8 cellular contexts compared by ENCODE assay signal in the genomic region with DNA sequence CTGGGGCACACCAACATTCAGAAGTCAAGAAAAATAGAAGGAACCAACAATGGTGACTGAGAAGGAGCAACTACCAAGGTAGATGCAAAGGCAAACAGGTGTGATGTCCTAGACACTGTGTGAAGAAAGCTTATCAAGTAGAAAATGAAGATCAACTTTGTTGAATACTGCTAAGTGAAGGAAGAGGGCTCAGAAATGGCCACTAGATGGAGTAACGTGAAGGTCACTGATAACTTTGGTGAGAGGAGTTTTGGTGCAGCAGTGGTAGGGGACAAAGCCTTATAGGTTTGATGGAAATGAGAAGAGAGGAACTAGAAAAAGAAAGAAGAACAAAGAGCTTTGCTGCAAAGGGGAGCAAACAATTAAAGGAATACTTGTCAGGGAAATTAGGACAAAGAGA. TPM values are rescaled to one million over a fixed set of nuclear protein-coding genes. Genes with fewer than 3 reads are reported as not detected.
DNase-seq lines count a peak whose midpoint lies in the region; ATAC-seq, FAIRE-seq and TF ChIP-seq lines count a peak whose summit lies in the region.
"Had no signal": no experiment of that assay in that cellular context is flagged by ENCODE, and none has a peak within 500 bp of the region (broad histone marks: within the 10 kb centered on the region; RNA-seq: fewer than 3 reads in every experiment).

No MANE protein-coding gene starts in this region.

- TF ChIP-seq CTCF in GM12864 (IDR thresholded peaks at IDR 0.05; ENCODE audit: low read depth, low read length, missing control alignments) (peak; percentile 51), astrocyte (IDR thresholded peaks at IDR 0.05; ENCODE audit: insufficient read depth, low read depth, low read length) (peak; percentile 37), tibial nerve (IDR thresholded peaks at IDR 0.05) (peak in 2 of 5 experiments; percentile 4 to 13)

- H3K4me3 ChIP-seq in GM12864 (ENCODE audit: low read depth, low read length) (no peak overlapping the region), astrocyte (ENCODE audit: insufficient read depth, low read depth, low read length) (no peak overlapping the region), mesendoderm (ENCODE audit: low read length) (no peak overlapping the region), tibial nerve (no peak overlapping the region)

- H3K4me1 ChIP-seq in astrocyte (ENCODE audit: insufficient read depth, low read length) (no peaks in the 10 kb centered on the region), mesendoderm (ENCODE audit: control insufficient read depth, low read depth, low read length) (no peaks in the 10 kb centered on the region), tibial nerve (no peaks in the 10 kb centered on the region)

- no peaks in the 10 kb centered on the region for H3K36me3 Mint-ChIP-seq in astrocyte (ENCODE audit: low read depth, unreplicated experiment)
- H3K36me3 Mint-ChIP-seq: stimulated activated memory B cell treated with anti-CD40 and anti-IgM and Interleukin-4, amounts not matched to agents 10 μg/mL and 1 μg/mL and 100 μg/mL, for 72 hours had no signal

- H3K9ac ChIP-seq in astrocyte (ENCODE audit: low read length) (no peak overlapping the region), mesendoderm (ENCODE audit: low read length) (no peak overlapping the region)

- H3K36me3 ChIP-seq in astrocyte (ENCODE audit: insufficient read depth, low read length) (no peaks in the 10 kb centered on the region), mesendoderm (ENCODE audit: control insufficient read depth, insufficient read depth, low read length) (no peaks in the 10 kb centered on the region), tibial nerve (no peaks in the 10 kb centered on the region)

- H3K27ac ChIP-seq in astrocyte (ENCODE audit: low read depth, low read length) = no peak overlapping the region
- no peak overlapping the region for H3K27ac ChIP-seq in mesendoderm (ENCODE audit: low read depth, low read length)
- no peak overlapping the region for H3K27ac ChIP-seq in tibial nerve

- no peak overlapping the region for H2BK15ac ChIP-seq in mesendoderm (replicated peaks; ENCODE audit: low read depth)

- no peak overlapping the region for H2AK5ac ChIP-seq in mesendoderm (ENCODE audit: low read length)

- no peak overlapping the region for H3K56ac ChIP-seq in mesendoderm (ENCODE audit: low read length)

- H3K27me3 Mint-ChIP-seq in astrocyte (ENCODE audit: low read depth, unreplicated experiment) = no peaks in the 10 kb centered on the region

- H3K4me2 ChIP-seq in astrocyte (ENCODE audit: low read length) (no peak overlapping the region), mesendoderm (ENCODE audit: low read length) (no peak overlapping the region)

- no peak for TF ChIP-seq EP300 in tibial nerve (IDR thresholded peaks at IDR 0.05)

- no peak overlapping the region for H3K23ac ChIP-seq in mesendoderm (ENCODE audit: low read length)

- no peaks in the 10 kb centered on the region for H3K79me1 ChIP-seq in mesendoderm (ENCODE audit: low read length)

- no peaks in the 10 kb centered on the region for H3K9me3 ChIP-seq in astrocyte (ENCODE audit: insufficient read depth, low read depth, low read length)
- no peaks in the 10 kb centered on the region for H3K9me3 ChIP-seq in tibial nerve

- TF ChIP-seq POLR2A in tibial nerve (IDR thresholded peaks at IDR 0.05) (no peak), H54 (IDR thresholded peaks at IDR 0.05; ENCODE audit: low read depth, low read length) (no peak)

- no peak overlapping the region for H3K18ac ChIP-seq in mesendoderm (ENCODE audit: low read length)

- DNase-seq in GM12864 (ENCODE audit: low read depth) = no peak
- peak; percentile 43 to 58 for DNase-seq in Kasumi-1 (lab: John Stamatoyannopoulos, UW)
- no peak for DNase-seq in astrocyte (ENCODE audit: low read depth)
- peak; percentile 29 for DNase-seq in mesendoderm
- DNase-seq in tibial nerve (ENCODE audit: low spot score in 2 of 2) = no peak
- DNase-seq in H54 (ENCODE audit: insufficient read length, low spot score) = no peak

- no peak overlapping the region for H2BK120ac ChIP-seq in mesendoderm (ENCODE audit: low read depth, low read length)

- no peak overlapping the region for H3K4me3 Mint-ChIP-seq in astrocyte (ENCODE audit: unreplicated experiment)
- H3K4me3 Mint-ChIP-seq: stimulated activated memory B cell treated with anti-CD40 and anti-IgM and Interleukin-4, amounts not matched to agents 10 μg/mL and 1 μg/mL and 100 μg/mL, for 72 hours had no signal

- H3K27me3 ChIP-seq in astrocyte (ENCODE audit: insufficient read depth, low read length) = no peaks in the 10 kb centered on the region
- no peaks in the 10 kb centered on the region for H3K27me3 ChIP-seq in mesendoderm (ENCODE audit: insufficient read depth, low read length, poor library complexity)
- H3K27me3 ChIP-seq in tibial nerve = no peaks in the 10 kb centered on the region

- no peak overlapping the region for H4K5ac ChIP-seq in mesendoderm (ENCODE audit: low read length)

- H2BK5ac ChIP-seq in mesendoderm (ENCODE audit: low read length) = no peak overlapping the region

- no peak overlapping the region for H3K27ac Mint-ChIP-seq in astrocyte (ENCODE audit: unreplicated experiment)
- H3K27ac Mint-ChIP-seq: stimulated activated memory B cell treated with anti-CD40 and anti-IgM and Interleukin-4, amounts not matched to agents 10 μg/mL and 1 μg/mL and 100 μg/mL, for 72 hours had no signal

- WGBS in mesendoderm (ENCODE audit: extremely low coverage, insufficient coverage, low lambda C conversion rate) = no CpG with 5 or more reads among the region's 1 CpG
- 17 to 18% methylated on average over 1 of the region's 1 CpG for WGBS in tibial nerve, 2 donors

- H3K4ac ChIP-seq in mesendoderm (ENCODE audit: low read depth, low read length) = no peak overlapping the region

- H3K9me3 Mint-ChIP-seq in astrocyte (ENCODE audit: unreplicated experiment) = no peaks in the 10 kb centered on the region

- no peak overlapping the region for H4K8ac ChIP-seq in mesendoderm (ENCODE audit: low read depth, low read length)

- no peaks in the 10 kb centered on the region for H4K20me1 ChIP-seq in astrocyte (ENCODE audit: insufficient read depth, low read length)

- H3K79me2 ChIP-seq in astrocyte (ENCODE audit: insufficient read depth, low read length) (no peaks in the 10 kb centered on the region), mesendoderm (ENCODE audit: control insufficient read depth, insufficient read depth, low read length) (no peaks in the 10 kb centered on the region)

- no peak for ATAC-seq in HG02623 (IDR thresholded peaks at IDR 0.05; ENCODE audit: unreplicated experiment)
- ATAC-seq: stimulated activated memory B cell treated with anti-CD40 and anti-IgM and Interleukin-4, amounts not matched to agents 10 μg/mL and 1 μg/mL and 100 μg/mL, for 72 hours had no signal

- no peaks in the 10 kb centered on the region for H3K4me1 Mint-ChIP-seq in astrocyte (ENCODE audit: low read depth, unreplicated experiment)
- H3K4me1 Mint-ChIP-seq: stimulated activated memory B cell treated with anti-CD40 and anti-IgM and Interleukin-4, amounts not matched to agents 10 μg/mL and 1 μg/mL and 100 μg/mL, for 72 hours had no signal

- H2AFZ ChIP-seq in astrocyte (ENCODE audit: low read depth, low read length) = no peak overlapping the region

- FAIRE-seq in astrocyte (lab: Jason Lieb, UNC) (no peak), H54 (lab: Jason Lieb, UNC) (no peak)

RNA-seq across cellular contexts. Expression of a gene that starts 23.5 kb away (rescaled TPM):
- not detected in 2 replicates for total RNA-seq in astrocyte
- polyA plus RNA-seq in mesendoderm (2013, experiment 1 of 2) = not detected
- not detected for polyA plus RNA-seq in mesendoderm (2013, experiment 2 of 2)
- 1 to 10 TPM in 1 of 4 donors, under 1 TPM in 1, not detected in 2; 0.87 to 3.3 TPM for total RNA-seq in tibial nerve

RNA-seq across cellular contexts. Expression of a gene that starts 48.6 kb away (rescaled TPM):
- total RNA-seq in astrocyte = 6.2 and 6.3 TPM in 2 replicates
- polyA plus RNA-seq in mesendoderm (2013, experiment 1 of 2) = 6.4 TPM
- 6.3 TPM for polyA plus RNA-seq in mesendoderm (2013, experiment 2 of 2)
- total RNA-seq in tibial nerve = 10 to 100 TPM; 28.9 to 89.8 (median 80.0) TPM

Comparison
In these comparisons a context has a peak if more than half of its experiments do, and no peak if none do; other contexts are left out.
1. DNase-seq: peak in Kasumi-1 (2 of 2) and mesendoderm (single experiment); none in GM12864 (single experiment), astrocyte (single experiment), tibial nerve (0 of 2) and H54 (single experiment).